1 cellular context compared by ENCODE assay signal in the genomic region with DNA sequence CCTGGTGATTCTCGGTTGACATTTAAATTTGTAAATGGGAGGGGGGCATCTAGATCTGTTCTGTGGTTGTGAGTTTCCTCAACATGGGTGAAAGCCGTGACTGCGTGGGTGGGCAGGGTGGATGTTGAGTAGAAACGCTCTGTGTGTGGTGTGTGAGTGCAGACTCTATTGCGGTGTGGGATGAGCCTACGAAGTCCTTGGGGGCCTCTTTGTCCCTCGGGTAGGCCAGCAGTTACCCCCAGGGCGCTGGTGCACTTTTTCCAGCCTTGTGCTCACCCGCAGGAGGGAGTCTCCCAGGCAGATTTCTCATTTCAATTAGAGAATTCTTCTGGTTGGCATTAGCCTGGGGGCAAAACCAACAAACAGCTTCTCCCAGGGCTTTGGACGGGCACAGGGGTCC.
TF ChIP-seq lines count a peak whose summit lies in the region.

No MANE protein-coding gene starts in this region.

TF ChIP-seq in HCT116, 20 proteins besides CTCF, POLR2A, EP300 and RAD21 (continued from another document):
- TF ChIP-seq ZBTB33 (IDR thresholded peaks at IDR 0.05; ENCODE audit: extremely low read depth, insufficient replicate concordance, low read length) (no peak), SRF (IDR thresholded peaks at IDR 0.05; ENCODE audit: low read depth) (no peak), EZH2phosphoT487 (IDR thresholded peaks at IDR 0.05; ENCODE audit: borderline replicate concordance) (no peak), SP1 (IDR thresholded peaks at IDR 0.05; ENCODE audit: low read depth) (no peak), ZFX (IDR thresholded peaks at IDR 0.05) (no peak), ATF3 (IDR thresholded peaks at IDR 0.05) (no peak), CBX3 (IDR thresholded peaks at IDR 0.05; ENCODE audit: low read depth) (no peak), SIN3A (IDR thresholded peaks at IDR 0.05; ENCODE audit: low read depth) (no peak), EZH2 (IDR thresholded peaks at IDR 0.05) (no peak), CEBPB (IDR thresholded peaks at IDR 0.05; ENCODE audit: low read depth) (no peak)
- TF ChIP-seq, protein P1, sequence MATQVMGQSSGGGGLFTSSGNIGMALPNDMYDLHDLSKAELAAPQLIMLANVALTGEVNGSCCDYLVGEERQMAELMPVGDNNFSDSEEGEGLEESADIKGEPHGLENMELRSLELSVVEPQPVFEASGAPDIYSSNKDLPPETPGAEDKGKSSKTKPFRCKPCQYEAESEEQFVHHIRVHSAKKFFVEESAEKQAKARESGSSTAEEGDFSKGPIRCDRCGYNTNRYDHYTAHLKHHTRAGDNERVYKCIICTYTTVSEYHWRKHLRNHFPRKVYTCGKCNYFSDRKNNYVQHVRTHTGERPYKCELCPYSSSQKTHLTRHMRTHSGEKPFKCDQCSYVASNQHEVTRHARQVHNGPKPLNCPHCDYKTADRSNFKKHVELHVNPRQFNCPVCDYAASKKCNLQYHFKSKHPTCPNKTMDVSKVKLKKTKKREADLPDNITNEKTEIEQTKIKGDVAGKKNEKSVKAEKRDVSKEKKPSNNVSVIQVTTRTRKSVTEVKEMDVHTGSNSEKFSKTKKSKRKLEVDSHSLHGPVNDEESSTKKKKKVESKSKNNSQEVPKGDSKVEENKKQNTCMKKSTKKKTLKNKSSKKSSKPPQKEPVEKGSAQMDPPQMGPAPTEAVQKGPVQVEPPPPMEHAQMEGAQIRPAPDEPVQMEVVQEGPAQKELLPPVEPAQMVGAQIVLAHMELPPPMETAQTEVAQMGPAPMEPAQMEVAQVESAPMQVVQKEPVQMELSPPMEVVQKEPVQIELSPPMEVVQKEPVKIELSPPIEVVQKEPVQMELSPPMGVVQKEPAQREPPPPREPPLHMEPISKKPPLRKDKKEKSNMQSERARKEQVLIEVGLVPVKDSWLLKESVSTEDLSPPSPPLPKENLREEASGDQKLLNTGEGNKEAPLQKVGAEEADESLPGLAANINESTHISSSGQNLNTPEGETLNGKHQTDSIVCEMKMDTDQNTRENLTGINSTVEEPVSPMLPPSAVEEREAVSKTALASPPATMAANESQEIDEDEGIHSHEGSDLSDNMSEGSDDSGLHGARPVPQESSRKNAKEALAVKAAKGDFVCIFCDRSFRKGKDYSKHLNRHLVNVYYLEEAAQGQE (IDR thresholded peaks at IDR 0.05; ENCODE audit: low read depth) = no peak
